Comparison of ENCODE assay signal across 7 cellular contexts in the genomic region with DNA sequence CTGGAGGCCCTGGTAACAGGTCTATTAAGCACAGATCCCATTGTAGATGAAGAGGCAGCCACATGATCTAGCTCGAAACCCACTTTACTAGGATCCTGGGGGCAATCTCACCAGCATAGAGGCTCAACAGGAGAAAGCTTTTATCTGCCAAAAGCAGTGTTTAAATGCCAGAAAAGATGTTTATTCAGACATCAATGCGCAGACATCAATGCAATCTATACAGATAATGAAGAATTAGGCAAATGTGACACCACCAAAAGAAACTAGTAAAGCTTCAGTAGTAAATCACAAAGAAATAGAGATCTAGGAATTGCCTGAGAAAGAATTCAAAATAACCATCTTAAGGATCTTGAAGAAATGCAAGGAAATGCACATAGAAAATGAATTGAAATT. TPM values are rescaled to one million over a fixed set of nuclear protein-coding genes. Genes with fewer than 3 reads are reported as not detected.
"Had no signal": no experiment of that assay in that cellular context is flagged by ENCODE, and none has a peak within 500 bp of the region (broad histone marks: within the 10 kb centered on the region; RNA-seq: fewer than 3 reads in every experiment).

No MANE protein-coding gene starts in this region.

- DNase-seq: GOT3, H9, HCEC 1CT, IMR-90, KG1 had no signal

- H3K4me3 ChIP-seq: K562 had no signal

- ATAC-seq: K562 had no signal

- H3K4me3 Mint-ChIP-seq: H9 had no signal

- H3K27ac Mint-ChIP-seq: H9 had no signal

RNA-seq across cellular contexts. Expression of gene OR6Y1, which starts 32.5 kb away (rescaled TPM):
- total RNA-seq: H9, HT-29, IMR-90, K562 had no signal
- polyA plus RNA-seq: IMR-90, K562 had no signal

RNA-seq across cellular contexts. Expression of gene OR6P1, which starts 48.7 kb away (rescaled TPM):
- total RNA-seq: H9, HT-29, IMR-90, K562 had no signal
- polyA plus RNA-seq: IMR-90, K562 had no signal

RNA-seq across cellular contexts. Expression of gene OR10R2, which starts 49.6 kb away (rescaled TPM):
- total RNA-seq: H9, HT-29, IMR-90, K562 had no signal
- polyA plus RNA-seq: IMR-90, K562 had no signal

RNA-seq across cellular contexts. Expression of gene OR10X1, which starts 58.0 kb away (rescaled TPM):
- total RNA-seq: H9, HT-29, IMR-90, K562 had no signal
- polyA plus RNA-seq: IMR-90, K562 had no signal
